In the genomic region with DNA sequence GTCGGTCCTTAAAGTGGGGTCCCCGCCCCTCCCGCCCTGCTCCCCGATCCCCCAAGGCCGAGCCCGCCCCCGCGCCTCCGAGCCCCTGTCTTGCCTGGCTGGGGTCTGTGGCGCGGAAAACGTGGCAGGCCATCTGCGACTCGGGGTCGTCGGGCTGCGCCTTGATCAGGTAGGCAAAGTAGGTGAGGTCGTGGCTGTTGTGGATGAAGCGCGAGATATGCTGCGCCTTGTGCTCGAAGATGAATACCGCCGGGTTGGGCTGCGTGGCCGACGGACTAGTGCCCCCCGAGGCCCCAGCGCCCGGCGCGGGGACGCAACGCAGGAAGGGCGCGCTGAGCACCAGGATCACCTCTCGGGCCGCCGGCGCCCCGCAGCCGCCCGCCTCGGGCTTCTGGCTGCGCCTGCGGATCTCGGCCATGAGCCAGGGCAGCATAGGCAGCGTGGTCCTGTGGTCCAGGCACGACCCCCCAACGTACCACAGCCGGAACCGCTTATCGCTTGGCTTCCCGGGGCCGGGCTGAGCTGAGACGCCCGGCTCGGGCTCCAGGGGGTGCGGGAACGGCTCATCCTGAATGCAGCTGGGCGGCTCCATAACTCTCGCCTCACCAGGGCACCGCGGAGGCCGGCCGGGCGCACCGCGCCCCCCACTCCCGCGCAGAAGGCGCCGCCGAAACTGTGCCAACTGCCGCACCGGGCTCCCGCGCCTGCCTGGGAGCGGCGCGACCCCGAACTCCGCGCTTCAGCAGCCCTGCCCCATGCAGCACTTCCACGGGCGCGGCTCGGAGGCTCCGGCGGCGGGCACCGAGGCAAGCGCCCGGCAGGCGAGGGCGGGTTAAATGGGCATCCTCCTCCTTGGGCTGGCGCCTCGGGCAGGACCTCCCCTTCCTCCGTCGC, we compare ENCODE assay signal across 8 cellular contexts. TPM values are rescaled to one million over a fixed set of nuclear protein-coding genes. Genes with fewer than 3 reads are reported as not detected.
DNase-seq lines count a peak whose midpoint lies in the region; ATAC-seq, FAIRE-seq and TF ChIP-seq lines count a peak whose summit lies in the region.

No MANE protein-coding gene starts in this region.

- BruUV-seq in Caco-2 (replicated peaks; lab: Mats Ljungman, UMichigan), result no TSS peak

- ATAC-seq in GM19452 (IDR thresholded peaks at IDR 0.05; ENCODE audit: unreplicated experiment), result peak; percentile 23
- peak; percentile 26 for ATAC-seq in HG03442 (IDR thresholded peaks at IDR 0.05; ENCODE audit: unreplicated experiment)

- H3K27me3 Mint-ChIP-seq in Caco-2 (ENCODE audit: insufficient read depth, unreplicated experiment), result no peaks in the 10 kb centered on the region

- TF ChIP-seq CTCF in Caco-2 (IDR thresholded peaks at IDR 0.05; ENCODE audit: insufficient read depth in 1 of 2, low read depth in 1 of 2, low read length in 1 of 2, severe bottlenecking in 1 of 2, unreplicated experiment in 1 of 2) (no peak), breast epithelium (IDR thresholded peaks at IDR 0.05) (no peak), kidney (IDR thresholded peaks at IDR 0.05; ENCODE audit: borderline replicate concordance, extremely low read depth, insufficient read depth) (no peak)

- peaks cover 24% of the 10 kb centered on the region for H3K4me1 Mint-ChIP-seq in Caco-2 (ENCODE audit: low read depth, unreplicated experiment)

- H3K4me3 Mint-ChIP-seq in Caco-2 (ENCODE audit: unreplicated experiment), result peak overlapping the region; percentile 82

- no peaks in the 10 kb centered on the region for H3K9me3 ChIP-seq in Caco-2
- no peaks in the 10 kb centered on the region for H3K9me3 ChIP-seq in breast epithelium
- no peaks in the 10 kb centered on the region for H3K9me3 ChIP-seq in kidney (ENCODE audit: control insufficient read depth in 1 of 2, low read length in 2 of 2)

- FAIRE-seq in kidney (lab: Jason Lieb, UNC), result no peak

- intact Hi-C loops in Caco-2 (cut with micrococcal nuclease; ENCODE audit: unreplicated experiment) (loop anchor here (1.0 to 5.0 kb wide), 6 partner anchors 57 to 179 kb away; partner anchors contain the start of genes LMO7 and UCHL3), breast epithelium (cut with DNase I; ENCODE audit: low total_unique reads) (no loop called here), kidney (cut with DNase I) (loop anchor here (10.0 kb wide), 1 partner anchor 107 kb away; no protein-coding TSS in a partner anchor)

- H3K36me3 Mint-ChIP-seq in Caco-2 (ENCODE audit: insufficient read depth, unreplicated experiment), result peaks cover 54% of the 10 kb centered on the region

- H3K27ac Mint-ChIP-seq in Caco-2 (ENCODE audit: unreplicated experiment), result peak overlapping the region; percentile 78

- DNase-seq in Caco-2, result peak; percentile 60 to 62
- DNase-seq in SK-N-DZ (ENCODE audit: low spot score), result peak; percentile 69
- no peak for DNase-seq in breast epithelium (ENCODE audit: low spot score in 2 of 2)
- DNase-seq in kidney, result peak; percentile 86
- DNase-seq in stimulated activated CD4-positive, alpha-beta T cell treated with anti-CD3 and anti-CD28 coated beads, Interleukin-2, amount 100 ng/mL, for 24 hours, result peak; percentile 26
- no peak for DNase-seq in stimulated activated naive CD4-positive, alpha-beta T cell treated with Interleukin-2 at 50 U/mL for 16 hours (lab: John Stamatoyannopoulos, UW)

- H3K27ac ChIP-seq in breast epithelium (peak overlapping the region; percentile 85 to 87), kidney (ENCODE audit: low read depth in 2 of 2, low read length in 2 of 2) (peak overlapping the region; percentile 78 to 85)

- H3K9me3 Mint-ChIP-seq in Caco-2 (ENCODE audit: unreplicated experiment), result no peaks in the 10 kb centered on the region

- POLR2A ChIA-PET in Caco-2 (lab: Charles Lee), result interaction anchor here (0.6 to 1.3 kb wide), 3 partner anchors 38 to 149 kb away, joined by 3 to 9 read pairs (median 3); no protein-coding TSS in a partner anchor

- peak overlapping the region; percentile 94 for H3K4me3 ChIP-seq in Caco-2 (ENCODE audit: low read depth, low read length)
- H3K4me3 ChIP-seq in breast epithelium, result peak overlapping the region; percentile 82 to 94 (median 86)
- H3K4me3 ChIP-seq in kidney (ENCODE audit: low read length in 2 of 2), result peak overlapping the region; percentile 72 to 82

- no peaks in the 10 kb centered on the region for H3K27me3 ChIP-seq in Caco-2 (replicated peaks; ENCODE audit: control insufficient read depth, insufficient read depth, low read length)
- H3K27me3 ChIP-seq in breast epithelium, result no peaks in the 10 kb centered on the region

- CTCF ChIA-PET in Caco-2 (lab: Charles Lee), result interaction anchor here (0.6 to 1.8 kb wide), 24 partner anchors 10 to 264 kb away, joined by 3 to 34 read pairs (median 5); partner anchors contain the start of genes COMMD6 and UCHL3

- peaks cover 42% of the 10 kb centered on the region for H3K4me1 ChIP-seq in Caco-2
- no peaks in the 10 kb centered on the region for H3K4me1 ChIP-seq in breast epithelium
- H3K4me1 ChIP-seq in kidney (ENCODE audit: control insufficient read depth in 1 of 2, insufficient read depth in 1 of 2, low read depth in 1 of 2, low read length in 2 of 2), result no peaks in the 10 kb centered on the region

- H3K9ac ChIP-seq in kidney (ENCODE audit: low read length in 2 of 2), result peak overlapping the region; percentile 28 to 59

- no peaks in the 10 kb centered on the region; the same call in 1 of the 2 replicates for H3K36me3 ChIP-seq in Caco-2 (ENCODE audit: control insufficient read depth, insufficient read depth, low read length)
- peaks cover 3% of the 10 kb centered on the region for H3K36me3 ChIP-seq in breast epithelium
- no peaks in the 10 kb centered on the region for H3K36me3 ChIP-seq in kidney (ENCODE audit: control insufficient read depth in 1 of 2, insufficient read depth in 2 of 2, low read length in 2 of 2)

- TF ChIP-seq POLR2A in breast epithelium (IDR thresholded peaks at IDR 0.05), result no peak

RNA-seq across cellular contexts. Expression of gene TBC1D4, which starts 0.5 kb away (rescaled TPM):
- total RNA-seq in Caco-2 (2022) (177 and 194 TPM in 2 replicates), breast epithelium (10 to 100 TPM; 33.3 to 52.8 (median 40.6) TPM), kidney (51.8 TPM)
- 20.4 and 25.7 TPM in 2 replicates for polyA plus RNA-seq in SK-N-DZ (2014; cell fraction: cytosol; rRNA removed)
- 32.4 and 46.2 TPM in 2 replicates for polyA plus RNA-seq in SK-N-DZ (2014; cell fraction: nucleus; rRNA removed)
- 14.7 TPM for polyA plus RNA-seq in kidney (ENCODE audit: insufficient read depth, low read depth, low replicate concordance)

RNA-seq across cellular contexts. Expression of gene COMMD6, which starts 56.2 kb away (rescaled TPM):
- total RNA-seq in Caco-2 (2022) (101 and 104 TPM in 2 replicates), breast epithelium (10 to 100 TPM; 43.6 to 93.2 (median 47.7) TPM), kidney (148 TPM)
- 209 and 286 TPM in 2 replicates for polyA plus RNA-seq in SK-N-DZ (2014; cell fraction: cytosol; rRNA removed)
- polyA plus RNA-seq in SK-N-DZ (2014; cell fraction: nucleus; rRNA removed), result 149 and 234 TPM in 2 replicates
- polyA plus RNA-seq in kidney (ENCODE audit: insufficient read depth, low read depth, low replicate concordance), result 438 TPM

Comparison
In these comparisons a context has a peak if more than half of its experiments do, and no peak if none do; other contexts are left out.
1. DNase-seq: peak in Caco-2 (2 of 2), SK-N-DZ (single experiment), kidney (single experiment) and stimulated activated CD4-positive, alpha-beta T cell treated with anti-CD3 and anti-CD28 coated beads, Interleukin-2, amount 100 ng/mL, for 24 hours (2 of 2); none in breast epithelium (0 of 2) and stimulated activated naive CD4-positive, alpha-beta T cell treated with Interleukin-2 at 50 U/mL for 16 hours (single experiment).
2. Peak in every context shown above with its lines, with median percentiles within 50 percentile points of each other: H3K4me3 ChIP-seq.